ENCODE assay signal across 2 cellular contexts in genomic region chr1:160163612-160164011, GRCh38.
TF ChIP-seq lines count a peak whose summit lies in the region.

No MANE protein-coding gene starts in this region.

TF ChIP-seq in A549, 52 proteins besides CTCF, POLR2A, EP300 and RAD21:
- TF ChIP-seq USF2 (IDR thresholded peaks at IDR 0.05) (no peak), HES2 (IDR thresholded peaks at IDR 0.05) (no peak), HOXB13 (CRISPR knock-in tag; IDR thresholded peaks at IDR 0.05; ENCODE audit: low read depth) (no peak)

TF ChIP-seq in IMR-90, 13 proteins besides CTCF, POLR2A, EP300 and RAD21:
- TF ChIP-seq RFX5 (IDR thresholded peaks at IDR 0.05; ENCODE audit: low read depth, low read length): no peak
- no peak for TF ChIP-seq NFE2L2 (IDR thresholded peaks at IDR 0.05; ENCODE audit: low read depth, low read length)
- no peak for TF ChIP-seq MXI1 (IDR thresholded peaks at IDR 0.05; ENCODE audit: borderline replicate concordance, low read depth, low read length)
TF ChIP-seq in IMR-90: peak in this region for 0.
